Comparison of ENCODE assay signal across 8 cellular contexts in the genomic region with DNA sequence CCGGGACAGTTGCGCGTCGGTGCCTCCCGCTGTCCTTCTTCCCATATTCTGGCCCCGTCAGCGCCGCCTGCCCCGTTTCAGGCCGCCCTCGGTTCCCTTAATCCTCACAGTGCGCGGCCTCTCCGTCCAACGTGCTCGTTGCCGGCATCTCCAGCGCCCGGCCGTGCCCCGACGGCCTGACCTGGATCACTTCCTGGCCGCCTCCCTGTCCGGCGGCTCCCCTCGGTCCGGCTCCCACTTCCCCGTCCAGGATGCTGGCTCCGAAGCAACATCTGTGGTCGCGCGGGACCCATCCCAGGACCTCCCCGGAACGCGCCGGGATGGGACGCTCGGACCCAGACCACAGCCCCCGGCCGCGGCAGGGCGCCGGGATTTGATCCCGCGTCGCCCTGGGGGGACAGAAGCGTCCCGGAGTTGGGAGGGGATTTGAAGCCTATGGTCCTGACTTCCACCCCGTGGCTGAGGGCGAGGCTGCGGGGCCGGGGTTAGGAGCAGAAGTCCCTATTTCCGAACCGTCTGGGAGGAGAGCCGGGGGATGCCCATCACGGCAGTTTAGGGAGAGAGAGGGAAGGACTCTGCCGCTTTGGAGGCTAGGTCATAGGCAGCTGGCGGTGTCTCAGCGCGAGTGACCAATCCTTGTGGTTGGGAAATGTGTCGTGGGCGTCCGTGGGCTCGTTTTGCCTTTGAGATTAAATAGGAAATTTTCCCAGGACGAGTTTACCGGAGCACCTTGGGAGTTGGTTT. TPM values are rescaled to one million over a fixed set of nuclear protein-coding genes. Genes with fewer than 3 reads are reported as not detected.
DNase-seq lines count a peak whose midpoint lies in the region; ATAC-seq and TF ChIP-seq lines count a peak whose summit lies in the region.

No MANE protein-coding gene starts in this region.

- H3K4me3 ChIP-seq in GM12875 (ENCODE audit: low read depth, low read length) = peak overlapping the region; percentile 98
- peak overlapping the region; percentile 89 for H3K4me3 ChIP-seq in Loucy (ENCODE audit: low read length, poor library complexity, severe bottlenecking)
- peak overlapping the region; percentile 97 to 99 (median 98) for H3K4me3 ChIP-seq in mammary epithelial cell (replicated peaks in 1 of 3; ENCODE audit: insufficient read depth in 1 of 3, low read depth in 2 of 3, low read length in 3 of 3)
- peak overlapping the region; percentile 46 to 89 (median 83) for H3K4me3 ChIP-seq in liver (ENCODE audit: low read depth in 1 of 3, low read length in 3 of 3)
- peak overlapping the region; percentile 87 for H3K4me3 ChIP-seq in thymus (ENCODE audit: low read length)

- dilution Hi-C loops in mammary epithelial cell (cut with HindIII; ENCODE audit: low sequenced_read_pairs) = no loop called here

- BruUV-seq in mammary epithelial cell (replicated peaks; lab: Mats Ljungman, UMichigan) = TSS peak; percentile 60

- TF ChIP-seq CTCF in GM12875 (IDR thresholded peaks at IDR 0.05; ENCODE audit: borderline replicate concordance, insufficient read depth, low read depth, low read length) (no peak), Loucy (conservative IDR thresholded peaks at IDR 0.05; ENCODE audit: low read length) (no peak), mammary epithelial cell (conservative IDR thresholded peaks at IDR 0.05 in 1 of 2, IDR thresholded peaks at IDR 0.05 in 1 of 2; ENCODE audit: extremely low read depth in 1 of 2, insufficient read depth in 1 of 2, low read depth in 1 of 2, low read length in 2 of 2) (no peak), liver (IDR thresholded peaks at IDR 0.05; ENCODE audit: low read depth, low read length, missing input control) (no peak)

- H3K27ac ChIP-seq in mammary epithelial cell (ENCODE audit: insufficient read depth, low read depth, low read length) (peak overlapping the region; percentile 85), liver (ENCODE audit: low read depth in 1 of 2, low read length in 2 of 2) (peak overlapping the region; percentile 84 to 98), thymus (ENCODE audit: low read depth) (peak overlapping the region; percentile 99)

- H3K36me3 ChIP-seq in Loucy (ENCODE audit: insufficient read depth, low read length) (no peaks in the 10 kb centered on the region), mammary epithelial cell (ENCODE audit: insufficient read depth, low read length) (no peaks in the 10 kb centered on the region), liver (ENCODE audit: control insufficient read depth in 4 of 4, insufficient read depth in 3 of 4, low read depth in 1 of 4, low read length in 3 of 4) (no peaks in the 10 kb centered on the region), thymus (ENCODE audit: control insufficient read depth, insufficient read depth) (no peaks in the 10 kb centered on the region)

- peak overlapping the region; percentile 88 for H3K9ac ChIP-seq in Loucy (ENCODE audit: low read depth, low read length, poor library complexity, severe bottlenecking)
- peak overlapping the region; percentile 78 for H3K9ac ChIP-seq in mammary epithelial cell (ENCODE audit: insufficient read depth, low read length)
- H3K9ac ChIP-seq in liver (ENCODE audit: low read depth in 1 of 2, low read length in 2 of 2) = peak overlapping the region; percentile 24 to 99

- in situ Hi-C loops in mammary epithelial cell (cut with MboI; ENCODE audit: low sequenced_read_pairs in 2 of 2) = no loop called here

- DNase-seq in mammary epithelial cell (peak; percentile 41), NOMO-1 treated with dmso at 0.1 percent for 144 hours (lab: John Stamatoyannopoulos, UW; ENCODE audit: unreplicated experiment) (no peak), OCI-M2 (lab: John Stamatoyannopoulos, UW; ENCODE audit: unreplicated experiment) (no peak)

- no peaks in the 10 kb centered on the region for H3F3A ChIP-seq in Loucy (ENCODE audit: low read depth)

- H3K4me2 ChIP-seq in Loucy (ENCODE audit: low read depth, low read length, poor library complexity, severe bottlenecking) (peak overlapping the region; percentile 75), mammary epithelial cell (ENCODE audit: insufficient read depth, low read depth, low read length) (peak overlapping the region; percentile 89)

- 6% methylated on average over 13 of the region's 66 CpGs for WGBS in mammary epithelial cell (ENCODE audit: low coverage, missing lambda C conversion rate)
- 2% methylated on average over 66 of the region's 66 CpGs for WGBS in liver
- WGBS in thymus = 7% methylated on average over 66 of the region's 66 CpGs

- H4K20me1 ChIP-seq in Loucy (ENCODE audit: insufficient read depth, low read length, poor library complexity, severe bottlenecking) = peaks cover 6% of the 10 kb centered on the region
- H4K20me1 ChIP-seq in mammary epithelial cell (ENCODE audit: insufficient read depth, low read length) = no peaks in the 10 kb centered on the region

- CTCF ChIA-PET in mammary epithelial cell (lab: Charles Lee; ENCODE audit: low non-redundant PET) = no interaction called here

- no peaks in the 10 kb centered on the region for H3K9me2 ChIP-seq in Loucy (replicated peaks; ENCODE audit: low read depth, low read length)

- TF ChIP-seq RAD21 in liver (IDR thresholded peaks at IDR 0.05) = no peak

- H3K9me3 ChIP-seq in Loucy (ENCODE audit: insufficient read depth, low read depth, low read length) (no peaks in the 10 kb centered on the region), mammary epithelial cell (replicated peaks; ENCODE audit: insufficient read depth, low read length) (no peaks in the 10 kb centered on the region), liver (ENCODE audit: control insufficient read depth in 4 of 4, low read length in 3 of 4) (no peaks in the 10 kb centered on the region), thymus (ENCODE audit: control insufficient read depth) (no peaks in the 10 kb centered on the region)

- H3K79me2 ChIP-seq in Loucy (ENCODE audit: insufficient read depth, low read length) = peaks cover 31% of the 10 kb centered on the region
- peaks cover 74% of the 10 kb centered on the region for H3K79me2 ChIP-seq in mammary epithelial cell (ENCODE audit: insufficient read depth, low read length)

- peak; percentile 32 for ATAC-seq in GM21723 (IDR thresholded peaks at IDR 0.05; ENCODE audit: unreplicated experiment)

- intact Hi-C loops in mammary epithelial cell (cut with micrococcal nuclease) = loop anchor here (2.0 kb wide), 2 partner anchors 58 to 126 kb away; partner anchors contain the start of gene RABGEF1

- H3K4me1 ChIP-seq in Loucy (ENCODE audit: insufficient read depth, low read length, poor library complexity, severe bottlenecking) (peaks cover 16% of the 10 kb centered on the region), mammary epithelial cell (ENCODE audit: insufficient read depth, low read length) (peaks cover 11% of the 10 kb centered on the region), liver (ENCODE audit: control insufficient read depth in 4 of 4, insufficient read depth in 4 of 4, low read length in 3 of 4) (peaks cover 0 to 4% (median 2%) of the 10 kb centered on the region in 4 donors), thymus (ENCODE audit: control insufficient read depth, insufficient read depth, low read length) (no peaks in the 10 kb centered on the region)

- H3K27me3 ChIP-seq in Loucy (ENCODE audit: insufficient read depth, low read length, poor library complexity, severe bottlenecking) (no peaks in the 10 kb centered on the region), mammary epithelial cell (ENCODE audit: insufficient read depth, low read length) (no peaks in the 10 kb centered on the region), liver (ENCODE audit: control insufficient read depth in 4 of 4, insufficient read depth in 4 of 4, low read length in 3 of 4) (no peaks in the 10 kb centered on the region), thymus (ENCODE audit: control insufficient read depth, insufficient read depth) (no peaks in the 10 kb centered on the region)

- peak overlapping the region; percentile 91 for H2AFZ ChIP-seq in Loucy (ENCODE audit: low read length)
- H2AFZ ChIP-seq in mammary epithelial cell (ENCODE audit: low read depth, low read length) = peak overlapping the region; percentile 94

TF ChIP-seq in liver, 16 proteins besides CTCF, POLR2A, EP300 and RAD21:
- TF ChIP-seq NR2F2 (IDR thresholded peaks at IDR 0.05) (no peak), EGR1 (IDR thresholded peaks at IDR 0.05; ENCODE audit: low read depth in 2 of 2) (no peak), YY1 (IDR thresholded peaks at IDR 0.05) (no peak), GABPA (IDR thresholded peaks at IDR 0.05 in 1 of 2, conservative IDR thresholded peaks at IDR 0.05 in 1 of 2) (no peak)
- TF ChIP-seq, protein P1, sequence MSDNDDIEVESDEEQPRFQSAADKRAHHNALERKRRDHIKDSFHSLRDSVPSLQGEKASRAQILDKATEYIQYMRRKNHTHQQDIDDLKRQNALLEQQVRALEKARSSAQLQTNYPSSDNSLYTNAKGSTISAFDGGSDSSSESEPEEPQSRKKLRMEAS (IDR thresholded peaks at IDR 0.05) = no peak

RNA-seq across cellular contexts. Expression of gene KCTD7, which starts 53.8 kb away (rescaled TPM):
- total RNA-seq in mammary epithelial cell (1 to 10 TPM; 3.6 to 7.3 TPM), liver (1 to 10 TPM; 4.4 to 5.1 TPM)
- polyA plus RNA-seq in mammary epithelial cell (4.3 TPM), liver (1 to 10 TPM; 1.4 to 1.5 TPM), thymus (7.0 TPM)
- polyA minus RNA-seq in mammary epithelial cell = 2.9 TPM

RNA-seq across cellular contexts. Expression of gene RABGEF1, which starts 58.0 kb away (rescaled TPM):
- 10 to 100 TPM; 49.8 to 58.7 TPM for total RNA-seq in mammary epithelial cell
- 36.5 TPM for polyA plus RNA-seq in mammary epithelial cell
- 89.7 TPM for polyA minus RNA-seq in mammary epithelial cell
- total RNA-seq in liver = 10 to 100 TPM in 1 of 2 donors, 1 to 10 TPM in 1; 7.9 to 14.0 TPM
- polyA plus RNA-seq in liver = 1 to 10 TPM; 5.2 to 7.4 TPM
- polyA plus RNA-seq in thymus = 17.0 TPM
